Comparison of ENCODE assay signal across 10 cellular contexts in genomic region chr7:132065973-132066611, GRCh38.
A peak's percentile ranks its signal among the peaks of the same experiment; 100 is the strongest.
DNase-seq lines count a peak whose midpoint lies in the region; ATAC-seq and TF ChIP-seq lines count a peak whose summit lies in the region.
"Had no signal": no experiment of that assay in that cellular context is flagged by ENCODE, and none has a peak within 500 bp of the region (broad histone marks: within the 10 kb centered on the region; RNA-seq: fewer than 3 reads in every experiment).

No MANE protein-coding gene starts in this region.

- no TSS peak for BruUV-seq in PC-3 (replicated peaks; lab: Mats Ljungman, UMichigan)

- no peak for TF ChIP-seq CTCF in PC-3 (conservative IDR thresholded peaks at IDR 0.05; ENCODE audit: low read depth, low read length)
- TF ChIP-seq CTCF in dorsolateral prefrontal cortex (IDR thresholded peaks at IDR 0.05 in 54 of 56, conservative IDR thresholded peaks at IDR 0.05 in 2 of 56; ENCODE audit: low read depth in 1 of 56, partially characterized antibody in 56 of 56) = no peak
- no peak for TF ChIP-seq CTCF in tibial artery (IDR thresholded peaks at IDR 0.05)
- no peak for TF ChIP-seq CTCF in CD4-positive, alpha-beta T cell (IDR thresholded peaks at IDR 0.05)

- H3K4me1 ChIP-seq in PC-3 (ENCODE audit: insufficient read depth, low read length) (peaks cover 21% of the 10 kb centered on the region), mucosa of rectum (ENCODE audit: control insufficient read depth in 2 of 2, insufficient read depth in 2 of 2, low read length in 2 of 2) (peaks cover 7 to 8% of the 10 kb centered on the region in 2 donors), tibial artery (peaks cover 0 to 29% (median 27%) of the 10 kb centered on the region in 4 donors)
- H3K4me1 ChIP-seq: body of pancreas had no signal

- H3K27me3 ChIP-seq in PC-3 (ENCODE audit: low read length) (no peaks in the 10 kb centered on the region), dorsolateral prefrontal cortex (no peaks in the 10 kb centered on the region), mucosa of rectum (ENCODE audit: control insufficient read depth in 2 of 2, insufficient read depth in 2 of 2, low read length in 2 of 2) (no peaks in the 10 kb centered on the region), tibial artery (no peaks in the 10 kb centered on the region)
- no peaks in the 10 kb centered on the region for H3K27me3 ChIP-seq in CD4-positive, alpha-beta T cell (ENCODE audit: control insufficient read depth, insufficient read depth, low read length)
- H3K27me3 ChIP-seq: body of pancreas had no signal

- H3K4me1 Mint-ChIP-seq in CD4-positive, alpha-beta T cell (ENCODE audit: low read depth) = no peaks in the 10 kb centered on the region

- H3K4me3 Mint-ChIP-seq in CD4-positive, alpha-beta T cell = no peak overlapping the region

- H3K27ac ChIP-seq in PC-3 (ENCODE audit: low read length) = peak overlapping the region; percentile 78
- peak overlapping the region in 47 of 59 donors; percentile 0 to 78 (median 48) for H3K27ac ChIP-seq in dorsolateral prefrontal cortex
- H3K27ac ChIP-seq in mucosa of rectum (ENCODE audit: low read depth in 2 of 2, low read length in 2 of 2) = peak overlapping the region; percentile 13 to 56
- peak overlapping the region; percentile 76 to 79 for H3K27ac ChIP-seq in tibial artery
- no peak overlapping the region for H3K27ac ChIP-seq in CD4-positive, alpha-beta T cell (ENCODE audit: low read depth, low read length)
- H3K27ac ChIP-seq: body of pancreas had no signal

- no peaks in the 10 kb centered on the region for H3K9me3 Mint-ChIP-seq in CD4-positive, alpha-beta T cell

- H3K36me3 ChIP-seq in PC-3 (ENCODE audit: low read depth, low read length) (no peaks in the 10 kb centered on the region), mucosa of rectum (ENCODE audit: control insufficient read depth in 2 of 2, insufficient read depth in 2 of 2, low read length in 2 of 2) (no peaks in the 10 kb centered on the region), tibial artery (no peaks in the 10 kb centered on the region)

- no peaks in the 10 kb centered on the region for H3K36me3 Mint-ChIP-seq in CD4-positive, alpha-beta T cell (ENCODE audit: low read depth)

- POLR2A ChIA-PET in PC-3 (lab: Charles Lee; ENCODE audit: unreplicated experiment) = no interaction called here
- POLR2A ChIA-PET in CD4-positive, alpha-beta T cell (lab: Charles Lee) = no interaction called here

- H3K9me2 ChIP-seq in PC-3 (replicated peaks; ENCODE audit: low read length) = no peaks in the 10 kb centered on the region

- CTCF ChIA-PET in PC-3 (lab: Charles Lee) = no interaction called here
- CTCF ChIA-PET in CD4-positive, alpha-beta T cell (lab: Charles Lee) = no interaction called here

- no peaks in the 10 kb centered on the region for H4K20me1 ChIP-seq in PC-3 (ENCODE audit: low read length)

- intact Hi-C loops in PC-3 (cut with micrococcal nuclease) (loop anchor here (2.0 to 5.0 kb wide), 2 partner anchors 51 to 186 kb away; no protein-coding TSS in a partner anchor), dorsolateral prefrontal cortex (cut with DNase I) (loop anchor here in 1 of 2 donors (10.0 kb wide), 1 partner anchor 79 kb away; no protein-coding TSS in a partner anchor), tibial artery (cut with DNase I; ENCODE audit: low total_unique reads) (no loop called here)
- intact Hi-C loops in CD4-positive, alpha-beta T cell (cut with DNase I, micrococcal nuclease) = no loop called here

- peak overlapping the region; percentile 60 for H2AFZ ChIP-seq in PC-3 (ENCODE audit: low read length)

- DNase-seq in PC-3 = no peak
- peak in 1 of 10 donors; percentile 10 for DNase-seq in dorsolateral prefrontal cortex
- DNase-seq in tibial artery = no peak
- DNase-seq in DMS153 treated with DMSO at 0.1 percent for 48 hours (lab: John Stamatoyannopoulos, UW; ENCODE audit: unreplicated experiment) = no peak
- no peak for DNase-seq in CD4-positive, alpha-beta T cell
- no peak for DNase-seq in kidney tubule cell (ENCODE audit: low spot score)
- DNase-seq: DND-41, NCI-H2081 treated with DMSO at 0.1 percent for 48 hours had no signal

- H3F3A ChIP-seq in PC-3 (ENCODE audit: low read length, unreplicated experiment) = no peaks in the 10 kb centered on the region

- peaks cover 13% of the 10 kb centered on the region for H3K27me3 Mint-ChIP-seq in CD4-positive, alpha-beta T cell

- no peaks in the 10 kb centered on the region for H3K9me3 ChIP-seq in PC-3 (ENCODE audit: low read length)
- H3K9me3 ChIP-seq in mucosa of rectum (ENCODE audit: control insufficient read depth in 2 of 2, low read length in 2 of 2) = no peaks in the 10 kb centered on the region
- no peaks in the 10 kb centered on the region for H3K9me3 ChIP-seq in tibial artery
- no peaks in the 10 kb centered on the region for H3K9me3 ChIP-seq in CD4-positive, alpha-beta T cell (ENCODE audit: control insufficient read depth, low read length)
- H3K9me3 ChIP-seq: body of pancreas had no signal

- H3K9ac ChIP-seq in PC-3 (ENCODE audit: low read length) (peak overlapping the region; percentile 5; the same call in 1 of the 2 replicates), mucosa of rectum (ENCODE audit: low read depth in 1 of 2, low read length in 2 of 2) (no peak overlapping the region)

- no peak overlapping the region for H3K27ac Mint-ChIP-seq in CD4-positive, alpha-beta T cell

- H3K4me3 ChIP-seq in PC-3 (ENCODE audit: low read length) = peak overlapping the region; percentile 28; the same call in 1 of the 2 replicates
- peak overlapping the region in 3 of 59 donors; percentile 2 to 33 (median 4) for H3K4me3 ChIP-seq in dorsolateral prefrontal cortex
- H3K4me3 ChIP-seq in mucosa of rectum (ENCODE audit: low read length in 2 of 2) = no peak overlapping the region
- no peak overlapping the region for H3K4me3 ChIP-seq in tibial artery
- H3K4me3 ChIP-seq: body of pancreas had no signal

- ATAC-seq in PC-3 = peak; percentile 70
- ATAC-seq in CD4-positive, alpha-beta T cell (ENCODE audit: poor library complexity) = no peak

- peak overlapping the region; percentile 79 for H3K4me2 ChIP-seq in PC-3 (ENCODE audit: low read length)

- H3K79me2 ChIP-seq in PC-3 (ENCODE audit: low read length) = no peaks in the 10 kb centered on the region
